14 cellular contexts compared by ENCODE assay signal in the genomic region with DNA sequence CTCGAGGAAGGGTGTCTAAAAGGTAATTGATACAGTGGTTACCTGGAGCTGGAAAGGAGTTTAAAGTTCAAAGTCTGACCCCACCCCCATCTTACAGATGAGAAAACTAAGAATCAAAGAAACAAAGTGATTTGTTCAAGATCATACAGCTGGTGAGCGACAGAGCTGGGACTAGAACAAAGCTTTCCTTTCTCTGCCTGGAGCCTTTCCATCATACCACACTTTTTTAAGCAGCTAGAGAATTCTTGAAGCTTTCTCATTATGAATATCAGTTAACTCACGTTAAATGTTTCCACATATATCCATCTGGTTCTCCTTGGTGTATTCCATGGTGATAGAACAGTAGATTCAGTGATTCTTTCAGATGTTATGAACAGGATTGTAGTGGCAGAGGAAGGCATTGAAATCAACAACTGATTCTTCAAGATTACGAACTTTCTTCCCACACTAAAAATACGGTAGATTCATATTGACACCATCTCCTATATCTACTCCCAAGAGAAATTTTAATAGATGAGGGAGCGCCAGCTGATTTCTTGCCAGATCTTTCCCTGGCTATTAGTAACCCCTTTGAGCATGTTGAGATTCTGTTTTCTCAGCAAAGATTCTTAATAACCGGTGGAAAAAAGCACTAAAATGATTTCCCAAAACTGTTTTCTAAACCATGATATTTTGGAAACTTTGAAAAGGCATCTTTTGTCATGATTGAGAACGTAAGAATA.
"Had no signal": no experiment of that assay in that cellular context is flagged by ENCODE, and none has a peak within 500 bp of the region (broad histone marks: within the 10 kb centered on the region; RNA-seq: fewer than 3 reads in every experiment).

No MANE protein-coding gene starts in this region.

- H3K4me1 ChIP-seq: SJCRH30 had no signal

- H3K27me3 ChIP-seq: esophagus squamous epithelium, SJCRH30, transverse colon had no signal

- DNase-seq: activated CD4-positive, alpha-beta T cell treated with anti-CD3 and anti-CD28 coated beads, Interleukin-2, amount 50 U/mL, for 4 hours; activated CD8-positive, alpha-beta memory T cell treated with anti-CD3 and anti-CD28 coated beads, Interleukin-2, amount 10 ng/mL, durations not matched to agents 7 days and 5 days; activated effector memory CD4-positive, alpha-beta T cell treated with anti-CD3 and anti-CD28 coated beads, Interleukin-2, amount 50 U/mL, for 16 hours; activated T-cell treated with anti-CD3 and anti-CD28 coated beads, Interleukin-2, amount 50 U/mL, for 24 hours; esophagus squamous epithelium; lower lobe of right lung; natural killer cell; SJCRH30; stimulated activated CD4-positive, alpha-beta T cell treated with anti-CD3 and anti-CD28 coated beads, Interleukin-1b, Interleukin-23, amount 100 ng/mL, for 48 hours; SW 1271; transverse colon had no signal

- H3K4me3 ChIP-seq: esophagus squamous epithelium, lower lobe of right lung, SJCRH30, transverse colon had no signal

- H3K4me1 Mint-ChIP-seq: activated CD8-positive, alpha-beta memory T cell treated with anti-CD3 and anti-CD28 coated beads, Interleukin-2, amount 10 ng/mL, durations not matched to agents 7 days and 5 days; natural killer cell; stimulated activated memory B cell treated with anti-CD40 and anti-IgM and Interleukin-4, amounts not matched to agents 10 μg/mL and 1 μg/mL and 100 μg/mL, for 72 hours had no signal

- H3K36me3 ChIP-seq: esophagus squamous epithelium, lower lobe of right lung, SJCRH30, transverse colon had no signal

- ATAC-seq: activated CD4-positive, CD25-positive, alpha-beta regulatory T cell treated with anti-CD3 and anti-CD28 coated beads, Interleukin-2, amount 50 U/mL, for 24 hours; activated CD8-positive, alpha-beta memory T cell treated with anti-CD3 and anti-CD28 coated beads, Interleukin-2, amount 10 ng/mL, durations not matched to agents 7 days and 5 days; natural killer cell; stimulated activated memory B cell treated with anti-CD40 and anti-IgM and Interleukin-4, amounts not matched to agents 10 μg/mL and 1 μg/mL and 100 μg/mL, for 72 hours had no signal

- H3K36me3 Mint-ChIP-seq: activated CD8-positive, alpha-beta memory T cell treated with anti-CD3 and anti-CD28 coated beads, Interleukin-2, amount 10 ng/mL, durations not matched to agents 7 days and 5 days; activated naive CD8-positive, alpha-beta T cell; natural killer cell; stimulated activated memory B cell treated with anti-CD40 and anti-IgM and Interleukin-4, amounts not matched to agents 10 μg/mL and 1 μg/mL and 100 μg/mL, for 72 hours had no signal

- H3K4me3 Mint-ChIP-seq: activated CD8-positive, alpha-beta memory T cell treated with anti-CD3 and anti-CD28 coated beads, Interleukin-2, amount 10 ng/mL, durations not matched to agents 7 days and 5 days; activated naive CD8-positive, alpha-beta T cell; activated T-cell treated with anti-CD3 and anti-CD28 coated beads, Interleukin-2, amount 50 U/mL, for 24 hours; natural killer cell; stimulated activated memory B cell treated with anti-CD40 and anti-IgM and Interleukin-4, amounts not matched to agents 10 μg/mL and 1 μg/mL and 100 μg/mL, for 72 hours had no signal

- H3K27ac ChIP-seq: lower lobe of right lung, SJCRH30, transverse colon had no signal

- H3K27ac Mint-ChIP-seq: activated CD8-positive, alpha-beta memory T cell treated with anti-CD3 and anti-CD28 coated beads, Interleukin-2, amount 10 ng/mL, durations not matched to agents 7 days and 5 days; activated naive CD8-positive, alpha-beta T cell; activated T-cell treated with anti-CD3 and anti-CD28 coated beads, Interleukin-2, amount 50 U/mL, for 24 hours; natural killer cell; stimulated activated memory B cell treated with anti-CD40 and anti-IgM and Interleukin-4, amounts not matched to agents 10 μg/mL and 1 μg/mL and 100 μg/mL, for 72 hours had no signal

- H3K27me3 Mint-ChIP-seq: activated CD8-positive, alpha-beta memory T cell treated with anti-CD3 and anti-CD28 coated beads, Interleukin-2, amount 10 ng/mL, durations not matched to agents 7 days and 5 days; stimulated activated memory B cell treated with anti-CD40 and anti-IgM and Interleukin-4, amounts not matched to agents 10 μg/mL and 1 μg/mL and 100 μg/mL, for 72 hours had no signal

- H3K9me3 Mint-ChIP-seq: activated T-cell treated with anti-CD3 and anti-CD28 coated beads, Interleukin-2, amount 50 U/mL, for 24 hours; natural killer cell; stimulated activated memory B cell treated with anti-CD40 and anti-IgM and Interleukin-4, amounts not matched to agents 10 μg/mL and 1 μg/mL and 100 μg/mL, for 72 hours had no signal

- H3K9me3 ChIP-seq: esophagus squamous epithelium, lower lobe of right lung, SJCRH30, transverse colon had no signal
